Comparison of ENCODE assay signal across 9 cellular contexts in the genomic region with DNA sequence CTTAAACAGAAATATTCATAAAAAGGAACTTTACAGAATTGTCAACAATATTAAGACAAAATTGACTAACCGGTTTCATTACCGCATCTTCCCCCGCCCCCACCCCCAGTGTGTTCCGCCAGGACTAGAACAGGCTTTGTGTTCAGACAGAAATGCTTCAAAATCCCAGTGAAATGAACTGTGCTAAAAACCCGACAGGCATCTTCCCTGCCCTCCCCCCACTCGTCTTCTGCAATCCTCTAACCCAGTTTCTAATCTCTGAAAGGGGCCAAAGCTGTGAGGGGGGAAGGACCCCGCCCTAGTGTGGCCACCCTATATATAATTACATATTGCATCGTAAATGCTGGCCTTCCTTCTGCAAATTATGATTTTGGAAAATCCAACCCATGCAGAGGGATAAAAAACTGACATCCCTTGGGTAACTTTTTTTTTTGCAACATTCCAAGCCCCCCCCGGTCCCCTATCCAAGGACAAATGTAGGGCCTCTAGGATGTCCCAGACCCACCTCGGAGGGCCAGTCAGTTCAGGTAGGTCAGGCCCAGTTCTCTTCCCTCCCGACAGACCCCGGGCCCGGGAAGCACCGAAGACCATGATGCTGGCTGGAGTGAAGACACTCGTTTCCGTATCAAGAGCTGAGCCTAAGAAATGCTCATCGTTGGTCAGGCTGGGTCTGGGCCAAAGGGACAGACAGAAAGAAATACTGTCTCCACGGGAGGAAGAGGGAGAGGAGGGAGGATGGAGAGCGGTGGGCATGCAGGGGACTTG. TPM values are rescaled to one million over a fixed set of nuclear protein-coding genes. Genes with fewer than 3 reads are reported as not detected.
A peak's percentile ranks its signal among the peaks of the same experiment; 100 is the strongest.
DNase-seq lines count a peak whose midpoint lies in the region; ATAC-seq and TF ChIP-seq lines count a peak whose summit lies in the region.
"Had no signal": no experiment of that assay in that cellular context is flagged by ENCODE, and none has a peak within 500 bp of the region (broad histone marks: within the 10 kb centered on the region; RNA-seq: fewer than 3 reads in every experiment).

No MANE protein-coding gene starts in this region.

- H3K4me1 ChIP-seq in PC-3 (ENCODE audit: insufficient read depth, low read length) (peaks cover 14% of the 10 kb centered on the region), sigmoid colon (peaks cover 0 to 41% (median 35%) of the 10 kb centered on the region in 4 donors)

- DNase-seq in SIG-M5 treated with dmso at 0.1 percent for 504 hours (lab: John Stamatoyannopoulos, UW; ENCODE audit: unreplicated experiment), result peak; percentile 55
- no peak for DNase-seq in SIG-M5 (lab: John Stamatoyannopoulos, UW)
- DNase-seq in PC-3, result no peak
- DNase-seq in erythroblast (lab: John Stamatoyannopoulos, UW), result peak; percentile 58 to 60
- DNase-seq in sigmoid colon, result no peak
- no peak for DNase-seq in stimulated activated CD8-positive, alpha-beta memory T cell treated with anti-CD3 and anti-CD28 coated beads, Interleukin-4, amount 100 ng/mL, for 48 hours
- no peak for DNase-seq in stimulated activated CD4-positive, alpha-beta T cell treated with anti-CD3 and anti-CD28 coated beads, Interleukin-4, amount 100 ng/mL, for 1 hour

- no peaks in the 10 kb centered on the region for H3F3A ChIP-seq in PC-3 (ENCODE audit: low read length, unreplicated experiment)

- H3K9ac ChIP-seq in PC-3 (ENCODE audit: low read length), result no peak overlapping the region; the same call in 1 of the 2 replicates

- TF ChIP-seq CTCF in PC-3 (conservative IDR thresholded peaks at IDR 0.05; ENCODE audit: low read depth, low read length) (no peak), sigmoid colon (IDR thresholded peaks at IDR 0.05) (no peak)

- CTCF ChIA-PET in PC-3 (lab: Charles Lee), result no interaction called here

- H3K36me3 ChIP-seq in PC-3 (ENCODE audit: low read depth, low read length), result peaks cover 4% of the 10 kb centered on the region; the same call in 1 of the 2 replicates
- H3K36me3 ChIP-seq in sigmoid colon, result peaks cover 4 to 38% (median 24%) of the 10 kb centered on the region in 4 donors

- H3K27me3 ChIP-seq in PC-3 (ENCODE audit: low read length) (no peaks in the 10 kb centered on the region), sigmoid colon (no peaks in the 10 kb centered on the region)

- no peak overlapping the region for H3K27ac ChIP-seq in PC-3 (ENCODE audit: low read length)
- peak overlapping the region; percentile 86 to 92 (median 88) for H3K27ac ChIP-seq in sigmoid colon

- H3K4me2 ChIP-seq in PC-3 (ENCODE audit: low read length), result peak overlapping the region; percentile 97

- H3K9me2 ChIP-seq in PC-3 (replicated peaks; ENCODE audit: low read length), result no peaks in the 10 kb centered on the region

- H3K79me2 ChIP-seq in PC-3 (ENCODE audit: low read length), result no peaks in the 10 kb centered on the region

- no peak for TF ChIP-seq EP300 in sigmoid colon (IDR thresholded peaks at IDR 0.05)

- intact Hi-C loops in PC-3 (cut with micrococcal nuclease), result loop anchor here (5.0 to 10.0 kb wide), 2 partner anchors 71 to 151 kb away; partner anchors contain the start of genes ANKS3, DNAAF8 and SEC14L5
- intact Hi-C loops in sigmoid colon (cut with DNase I), result loop anchor here (2.0 kb wide), 3 partner anchors 43 to 153 kb away; partner anchors contain the start of genes ANKS3, DNAAF8, GLYR1 and UBN1

- H4K20me1 ChIP-seq in PC-3 (ENCODE audit: low read length), result no peaks in the 10 kb centered on the region

- H3K4me3 ChIP-seq in PC-3 (ENCODE audit: low read length), result peak overlapping the region; percentile 84
- H3K4me3 ChIP-seq in sigmoid colon, result peak overlapping the region in 3 of 4 donors; percentile 70 to 86 (median 79)

- no TSS peak for BruUV-seq in PC-3 (replicated peaks; lab: Mats Ljungman, UMichigan)

- ATAC-seq in PC-3 (no peak), GM18502 (IDR thresholded peaks at IDR 0.05; ENCODE audit: poor library complexity, unreplicated experiment) (no peak)

- TF ChIP-seq POLR2A in erythroblast (IDR thresholded peaks at IDR 0.05; ENCODE audit: low read length), result no peak
- TF ChIP-seq POLR2A in sigmoid colon (IDR thresholded peaks at IDR 0.05), result no peak

- POLR2A ChIA-PET in PC-3 (lab: Charles Lee; ENCODE audit: unreplicated experiment), result no interaction called here

- 0 out of 2 replicates have a peak overlapping the region, but pooled peaks have one; percentile 94 for H2AFZ ChIP-seq in PC-3 (ENCODE audit: low read length)

- WGBS in sigmoid colon, 2 donors, result 66 to 74% methylated on average over 19 of the region's 19 CpGs

- H3K9me3 ChIP-seq in PC-3 (ENCODE audit: low read length), result no peaks in the 10 kb centered on the region
- no peaks in the 10 kb centered on the region for H3K9me3 ChIP-seq in sigmoid colon

RNA-seq across cellular contexts. Expression of gene ROGDI, which starts 1.2 kb away (rescaled TPM):
- 23.3 and 24.1 TPM in 2 replicates for total RNA-seq in PC-3 (2014; rRNA removed)
- total RNA-seq in sigmoid colon, result 10 to 100 TPM; 47.9 to 72.8 (median 58.3) TPM
- 10 to 100 TPM; 23.4 to 46.7 (median 25.2) TPM for polyA plus RNA-seq in sigmoid colon

RNA-seq across cellular contexts. Expression of gene SMIM22, which starts 8.5 kb away (rescaled TPM):
- total RNA-seq in PC-3 (2014; rRNA removed), result not detected in 2 replicates
- not detected for total RNA-seq in sigmoid colon
- polyA plus RNA-seq in sigmoid colon, result 1,000 to 10,000 TPM in 2 of 3 donors, 100 to 1,000 TPM in 1; 848 to 2,006 (median 1,963) TPM
- total RNA-seq: T-helper 1 cell treated with Interleukin-12 subunit alpha and Interleukin-12 subunit beta and Interleukin-4 antibody, amounts not matched to agents 30 ng/mL and 1 ng/mL, for 36 hours had no signal

RNA-seq across cellular contexts. Expression of gene SEPTIN12, which starts 15.5 kb away (rescaled TPM):
- total RNA-seq in PC-3 (2014; rRNA removed), result not detected in 2 replicates
- not detected for total RNA-seq in sigmoid colon
- 1 to 10 TPM in 1 of 3 donors, not detected in 2; 2.5 TPM for polyA plus RNA-seq in sigmoid colon
- total RNA-seq: T-helper 1 cell treated with Interleukin-12 subunit alpha and Interleukin-12 subunit beta and Interleukin-4 antibody, amounts not matched to agents 30 ng/mL and 1 ng/mL, for 36 hours had no signal

RNA-seq across cellular contexts. Expression of gene ZNF500, which starts 36.7 kb away (rescaled TPM):
- total RNA-seq in PC-3 (2014; rRNA removed) (8.6 and 10.4 TPM in 2 replicates), sigmoid colon (10 to 100 TPM; 10.2 to 14.4 (median 12.8) TPM)
- 10 to 100 TPM in 1 of 3 donors, 1 to 10 TPM in 2; 4.2 to 11.7 (median 5.1) TPM for polyA plus RNA-seq in sigmoid colon

RNA-seq across cellular contexts. Expression of gene GLYR1, which starts 43.4 kb away (rescaled TPM):
- total RNA-seq in PC-3 (2014; rRNA removed), result 30.6 and 41.2 TPM in 2 replicates
- total RNA-seq in sigmoid colon, result 10 to 100 TPM; 56.7 to 67.3 (median 59.9) TPM
- 10 to 100 TPM; 48.0 to 70.5 (median 70.3) TPM for polyA plus RNA-seq in sigmoid colon

Comparison
In these comparisons a context has a peak if more than half of its experiments do, and no peak if none do; other contexts are left out.
1. DNase-seq: peak in SIG-M5 treated with dmso at 0.1 percent for 504 hours (single experiment) and erythroblast (2 of 2); none in SIG-M5 (single experiment), PC-3 (single experiment), sigmoid colon (single experiment), stimulated activated CD8-positive, alpha-beta memory T cell treated with anti-CD3 and anti-CD28 coated beads, Interleukin-4, amount 100 ng/mL, for 48 hours (single experiment) and stimulated activated CD4-positive, alpha-beta T cell treated with anti-CD3 and anti-CD28 coated beads, Interleukin-4, amount 100 ng/mL, for 1 hour (single experiment).